ENCODE assay signal across 1 cellular context in the genomic region with DNA sequence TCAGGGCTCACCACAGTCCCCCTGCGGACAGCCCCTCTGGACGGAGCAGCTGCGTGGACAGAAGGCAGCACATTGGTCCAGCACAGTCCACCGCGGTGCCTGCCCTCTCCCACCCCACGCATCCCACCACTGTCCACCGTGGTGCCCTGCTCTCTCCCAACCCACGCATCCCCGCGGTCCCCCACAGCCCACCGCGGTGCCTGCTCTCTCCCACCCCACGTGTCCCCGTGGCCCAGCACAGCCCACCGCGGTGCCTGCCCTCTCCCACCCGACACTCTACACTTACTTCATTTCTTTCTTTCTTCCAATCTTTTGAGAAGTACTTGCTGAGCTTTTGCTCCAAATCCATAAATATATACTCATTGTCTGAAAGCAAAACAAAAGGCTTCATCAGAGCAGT.
TF ChIP-seq lines count a peak whose summit lies in the region.

No MANE protein-coding gene starts in this region.

TF ChIP-seq in GM23338, 12 proteins besides CTCF, POLR2A, EP300 and RAD21:
- TF ChIP-seq EZH2 (IDR thresholded peaks at IDR 0.05; ENCODE audit: low read depth, unreplicated experiment) (no peak), ZNF114 (CRISPR knock-in tag; IDR thresholded peaks at IDR 0.05) (no peak), STAT1 (IDR thresholded peaks at IDR 0.05; ENCODE audit: unreplicated experiment) (no peak), EZH2phosphoT487 (IDR thresholded peaks at IDR 0.05; ENCODE audit: unreplicated experiment) (no peak), JUNB (IDR thresholded peaks at IDR 0.05; ENCODE audit: unreplicated experiment) (no peak), CREB1 (CRISPR knock-in tag; IDR thresholded peaks at IDR 0.05; ENCODE audit: low read depth) (no peak), POLR2AphosphoS5 (IDR thresholded peaks at IDR 0.05; ENCODE audit: low read depth) (no peak), ZNF331 (CRISPR knock-in tag; IDR thresholded peaks at IDR 0.05; ENCODE audit: low read depth) (no peak), NANOG (IDR thresholded peaks at IDR 0.05; ENCODE audit: borderline replicate concordance) (no peak)
- TF ChIP-seq, protein P1, sequence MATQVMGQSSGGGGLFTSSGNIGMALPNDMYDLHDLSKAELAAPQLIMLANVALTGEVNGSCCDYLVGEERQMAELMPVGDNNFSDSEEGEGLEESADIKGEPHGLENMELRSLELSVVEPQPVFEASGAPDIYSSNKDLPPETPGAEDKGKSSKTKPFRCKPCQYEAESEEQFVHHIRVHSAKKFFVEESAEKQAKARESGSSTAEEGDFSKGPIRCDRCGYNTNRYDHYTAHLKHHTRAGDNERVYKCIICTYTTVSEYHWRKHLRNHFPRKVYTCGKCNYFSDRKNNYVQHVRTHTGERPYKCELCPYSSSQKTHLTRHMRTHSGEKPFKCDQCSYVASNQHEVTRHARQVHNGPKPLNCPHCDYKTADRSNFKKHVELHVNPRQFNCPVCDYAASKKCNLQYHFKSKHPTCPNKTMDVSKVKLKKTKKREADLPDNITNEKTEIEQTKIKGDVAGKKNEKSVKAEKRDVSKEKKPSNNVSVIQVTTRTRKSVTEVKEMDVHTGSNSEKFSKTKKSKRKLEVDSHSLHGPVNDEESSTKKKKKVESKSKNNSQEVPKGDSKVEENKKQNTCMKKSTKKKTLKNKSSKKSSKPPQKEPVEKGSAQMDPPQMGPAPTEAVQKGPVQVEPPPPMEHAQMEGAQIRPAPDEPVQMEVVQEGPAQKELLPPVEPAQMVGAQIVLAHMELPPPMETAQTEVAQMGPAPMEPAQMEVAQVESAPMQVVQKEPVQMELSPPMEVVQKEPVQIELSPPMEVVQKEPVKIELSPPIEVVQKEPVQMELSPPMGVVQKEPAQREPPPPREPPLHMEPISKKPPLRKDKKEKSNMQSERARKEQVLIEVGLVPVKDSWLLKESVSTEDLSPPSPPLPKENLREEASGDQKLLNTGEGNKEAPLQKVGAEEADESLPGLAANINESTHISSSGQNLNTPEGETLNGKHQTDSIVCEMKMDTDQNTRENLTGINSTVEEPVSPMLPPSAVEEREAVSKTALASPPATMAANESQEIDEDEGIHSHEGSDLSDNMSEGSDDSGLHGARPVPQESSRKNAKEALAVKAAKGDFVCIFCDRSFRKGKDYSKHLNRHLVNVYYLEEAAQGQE (IDR thresholded peaks at IDR 0.05; ENCODE audit: unreplicated experiment), result no peak
- TF ChIP-seq, protein P2, sequence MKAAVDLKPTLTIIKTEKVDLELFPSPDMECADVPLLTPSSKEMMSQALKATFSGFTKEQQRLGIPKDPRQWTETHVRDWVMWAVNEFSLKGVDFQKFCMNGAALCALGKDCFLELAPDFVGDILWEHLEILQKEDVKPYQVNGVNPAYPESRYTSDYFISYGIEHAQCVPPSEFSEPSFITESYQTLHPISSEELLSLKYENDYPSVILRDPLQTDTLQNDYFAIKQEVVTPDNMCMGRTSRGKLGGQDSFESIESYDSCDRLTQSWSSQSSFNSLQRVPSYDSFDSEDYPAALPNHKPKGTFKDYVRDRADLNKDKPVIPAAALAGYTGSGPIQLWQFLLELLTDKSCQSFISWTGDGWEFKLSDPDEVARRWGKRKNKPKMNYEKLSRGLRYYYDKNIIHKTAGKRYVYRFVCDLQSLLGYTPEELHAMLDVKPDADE (IDR thresholded peaks at IDR 0.05), result no peak
- TF ChIP-seq, protein P3, sequence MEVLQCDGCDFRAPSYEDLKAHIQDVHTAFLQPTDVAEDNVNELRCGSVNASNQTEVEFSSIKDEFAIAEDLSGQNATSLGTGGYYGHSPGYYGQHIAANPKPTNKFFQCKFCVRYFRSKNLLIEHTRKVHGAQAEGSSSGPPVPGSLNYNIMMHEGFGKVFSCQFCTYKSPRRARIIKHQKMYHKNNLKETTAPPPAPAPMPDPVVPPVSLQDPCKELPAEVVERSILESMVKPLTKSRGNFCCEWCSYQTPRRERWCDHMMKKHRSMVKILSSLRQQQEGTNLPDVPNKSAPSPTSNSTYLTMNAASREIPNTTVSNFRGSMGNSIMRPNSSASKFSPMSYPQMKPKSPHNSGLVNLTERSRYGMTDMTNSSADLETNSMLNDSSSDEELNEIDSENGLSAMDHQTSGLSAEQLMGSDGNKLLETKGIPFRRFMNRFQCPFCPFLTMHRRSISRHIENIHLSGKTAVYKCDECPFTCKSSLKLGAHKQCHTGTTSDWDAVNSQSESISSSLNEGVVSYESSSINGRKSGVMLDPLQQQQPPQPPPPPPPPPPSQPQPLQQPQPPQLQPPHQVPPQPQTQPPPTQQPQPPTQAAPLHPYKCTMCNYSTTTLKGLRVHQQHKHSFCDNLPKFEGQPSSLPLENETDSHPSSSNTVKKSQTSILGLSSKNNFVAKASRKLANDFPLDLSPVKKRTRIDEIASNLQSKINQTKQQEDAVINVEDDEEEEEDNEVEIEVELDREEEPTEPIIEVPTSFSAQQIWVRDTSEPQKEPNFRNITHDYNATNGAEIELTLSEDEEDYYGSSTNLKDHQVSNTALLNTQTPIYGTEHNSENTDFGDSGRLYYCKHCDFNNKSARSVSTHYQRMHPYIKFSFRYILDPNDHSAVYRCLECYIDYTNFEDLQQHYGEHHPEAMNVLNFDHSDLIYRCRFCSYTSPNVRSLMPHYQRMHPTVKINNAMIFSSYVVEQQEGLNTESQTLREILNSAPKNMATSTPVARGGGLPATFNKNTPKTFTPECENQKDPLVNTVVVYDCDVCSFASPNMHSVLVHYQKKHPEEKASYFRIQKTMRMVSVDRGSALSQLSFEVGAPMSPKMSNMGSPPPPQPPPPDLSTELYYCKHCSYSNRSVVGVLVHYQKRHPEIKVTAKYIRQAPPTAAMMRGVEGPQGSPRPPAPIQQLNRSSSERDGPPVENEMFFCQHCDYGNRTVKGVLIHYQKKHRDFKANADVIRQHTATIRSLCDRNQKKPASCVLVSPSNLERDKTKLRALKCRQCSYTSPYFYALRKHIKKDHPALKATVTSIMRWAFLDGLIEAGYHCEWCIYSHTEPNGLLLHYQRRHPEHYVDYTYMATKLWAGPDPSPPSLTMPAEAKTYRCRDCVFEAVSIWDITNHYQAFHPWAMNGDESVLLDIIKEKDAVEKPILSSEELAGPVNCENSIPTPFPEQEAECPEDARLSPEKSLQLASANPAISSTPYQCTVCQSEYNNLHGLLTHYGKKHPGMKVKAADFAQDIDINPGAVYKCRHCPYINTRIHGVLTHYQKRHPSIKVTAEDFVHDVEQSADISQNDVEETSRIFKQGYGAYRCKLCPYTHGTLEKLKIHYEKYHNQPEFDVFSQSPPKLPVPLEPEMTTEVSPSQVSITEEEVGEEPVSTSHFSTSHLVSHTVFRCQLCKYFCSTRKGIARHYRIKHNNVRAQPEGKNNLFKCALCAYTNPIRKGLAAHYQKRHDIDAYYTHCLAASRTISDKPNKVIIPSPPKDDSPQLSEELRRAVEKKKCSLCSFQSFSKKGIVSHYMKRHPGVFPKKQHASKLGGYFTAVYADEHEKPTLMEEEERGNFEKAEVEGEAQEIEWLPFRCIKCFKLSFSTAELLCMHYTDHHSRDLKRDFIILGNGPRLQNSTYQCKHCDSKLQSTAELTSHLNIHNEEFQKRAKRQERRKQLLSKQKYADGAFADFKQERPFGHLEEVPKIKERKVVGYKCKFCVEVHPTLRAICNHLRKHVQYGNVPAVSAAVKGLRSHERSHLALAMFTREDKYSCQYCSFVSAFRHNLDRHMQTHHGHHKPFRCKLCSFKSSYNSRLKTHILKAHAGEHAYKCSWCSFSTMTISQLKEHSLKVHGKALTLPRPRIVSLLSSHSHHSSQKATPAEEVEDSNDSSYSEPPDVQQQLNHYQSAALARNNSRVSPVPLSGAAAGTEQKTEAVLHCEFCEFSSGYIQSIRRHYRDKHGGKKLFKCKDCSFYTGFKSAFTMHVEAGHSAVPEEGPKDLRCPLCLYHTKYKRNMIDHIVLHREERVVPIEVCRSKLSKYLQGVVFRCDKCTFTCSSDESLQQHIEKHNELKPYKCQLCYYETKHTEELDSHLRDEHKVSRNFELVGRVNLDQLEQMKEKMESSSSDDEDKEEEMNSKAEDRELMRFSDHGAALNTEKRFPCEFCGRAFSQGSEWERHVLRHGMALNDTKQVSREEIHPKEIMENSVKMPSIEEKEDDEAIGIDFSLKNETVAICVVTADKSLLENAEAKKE (CRISPR knock-in tag; IDR thresholded peaks at IDR 0.05), result no peak
